ENCODE assay signal across 28 cellular contexts in genomic region chr5:36605241-36605640, GRCh38. TPM values are rescaled to one million over a fixed set of nuclear protein-coding genes. Genes with fewer than 3 reads are reported as not detected.
DNase-seq lines count a peak whose midpoint lies in the region; ATAC-seq and TF ChIP-seq lines count a peak whose summit lies in the region.
"Had no signal": no experiment of that assay in that cellular context is flagged by ENCODE, and none has a peak within 500 bp of the region (broad histone marks: within the 10 kb centered on the region; RNA-seq: fewer than 3 reads in every experiment).

No MANE protein-coding gene starts in this region.

- H3K27me3 ChIP-seq in HCT116 (ENCODE audit: insufficient read depth, low read length) (peaks cover 3% of the 10 kb centered on the region; the same call in 1 of the 2 replicates), brain microvascular endothelial cell (replicated peaks) (no peaks in the 10 kb centered on the region), tibial artery (peaks cover 0 to 5% of the 10 kb centered on the region in 2 donors)
- H3K27me3 ChIP-seq: SJCRH30 had no signal

- DNase-seq in HCT116 (ENCODE audit: low read depth, low spot score) (no peak), caudate nucleus (lab: John Stamatoyannopoulos, UW) (no peak), mesothelial cell of epicardium (ENCODE audit: low spot score in 2 of 2, unreplicated experiment in 2 of 2) (no peak), substantia nigra (lab: John Stamatoyannopoulos, UW) (no peak), brain microvascular endothelial cell (no peak), tibial artery (no peak)
- no peak for DNase-seq in activated T-cell treated with anti-CD3 and anti-CD28 coated beads, Interleukin-2, amount 50 U/mL, for 4 hours
- DNase-seq in effector memory CD8-positive, alpha-beta T cell: no peak
- DNase-seq: activated B cell treated with CpG ODN at 0.5 μM for 24 hours; activated CD4-positive, alpha-beta T cell treated with anti-CD3 and anti-CD28 coated beads, Interleukin-2, amount 50 U/mL, for 1 hour; aorta; Calu3; DND-41; KG1; left cardiac atrium; MM.1S; NCI-H2029 treated with DMSO at 0.1 percent for 48 hours; NCI-H345; NCI-H748 treated with DMSO at 0.1 percent for 48 hours; SJCRH30; small intestine; stimulated activated CD4-positive, alpha-beta T cell treated with anti-CD3 and anti-CD28 coated beads, Interleukin-1b, Interleukin-23, amount 100 ng/mL, for 48 hours; stimulated activated CD8-positive, alpha-beta memory T cell treated with anti-CD3 and anti-CD28 coated beads, Interleukin-4, amount 100 ng/mL, for 48 hours; T1000 had no signal

- peak overlapping the region; percentile 10; the same call in 1 of the 2 replicates for H3K4me2 ChIP-seq in HCT116 (ENCODE audit: low read length)

- peaks cover 47% of the 10 kb centered on the region for H3K4me1 Mint-ChIP-seq in mesothelial cell of epicardium
- peaks cover 17% of the 10 kb centered on the region for H3K4me1 Mint-ChIP-seq in activated T-cell treated with anti-CD3 and anti-CD28 coated beads, Interleukin-2, amount 50 U/mL, for 4 hours (ENCODE audit: low read depth)
- H3K4me1 Mint-ChIP-seq in effector memory CD8-positive, alpha-beta T cell (ENCODE audit: low read depth in 2 of 2): peaks cover 7 to 10% of the 10 kb centered on the region in 2 donors

- H3K36me3 Mint-ChIP-seq in mesothelial cell of epicardium: peaks cover 4% of the 10 kb centered on the region
- H3K36me3 Mint-ChIP-seq in activated T-cell treated with anti-CD3 and anti-CD28 coated beads, Interleukin-2, amount 50 U/mL, for 4 hours (ENCODE audit: insufficient read depth): no peaks in the 10 kb centered on the region
- H3K36me3 Mint-ChIP-seq in effector memory CD8-positive, alpha-beta T cell (ENCODE audit: insufficient read depth): peaks cover 6% of the 10 kb centered on the region
- H3K36me3 Mint-ChIP-seq: activated naive CD4-positive, alpha-beta T cell treated with anti-CD3 and anti-CD28 coated beads, Interleukin-2, amount 50 U/mL, for 24 hours; CD14-positive monocyte had no signal

- H3K9me2 ChIP-seq in HCT116 (ENCODE audit: insufficient read depth): no peaks in the 10 kb centered on the region

- H3K4me1 ChIP-seq in HCT116 (ENCODE audit: control insufficient read depth in 1 of 2, insufficient read depth in 2 of 2, low read length in 2 of 2) (peaks cover 8 to 27% of the 10 kb centered on the region in 2 experiments; a peak in 3 of 4 replicates), tibial artery (peaks cover 0 to 12% (median 5%) of the 10 kb centered on the region in 4 donors)
- H3K4me1 ChIP-seq: SJCRH30 had no signal

- no TSS peak for BruUV-seq in HCT116 (replicated peaks; lab: Mats Ljungman, UMichigan)

- H2AFZ ChIP-seq in HCT116 (ENCODE audit: low read depth, low read length, poor library complexity, severe bottlenecking): peak overlapping the region; percentile 21

- no peaks in the 10 kb centered on the region for H4K20me1 ChIP-seq in HCT116 (ENCODE audit: insufficient read depth)

- peaks cover 11% of the 10 kb centered on the region; the same call in 1 of the 2 replicates for H3K79me2 ChIP-seq in HCT116 (ENCODE audit: insufficient read depth, low read length)

- in situ Hi-C loops in brain microvascular endothelial cell (cut with HindIII; ENCODE audit: low pct_ligation_motif_present, low sequenced_read_pairs): no loop called here

- H3K9me3 ChIP-seq in HCT116 (ENCODE audit: control insufficient read depth in 1 of 2, insufficient read depth in 1 of 2, low read depth in 1 of 2, low read length in 2 of 2) (no peaks in the 10 kb centered on the region), tibial artery (no peaks in the 10 kb centered on the region)
- H3K9me3 ChIP-seq: SJCRH30 had no signal

- RAD21 ChIA-PET in HCT116 (lab: Charles Lee; ENCODE audit: low non-redundant PET in 1 of 2, low total read pairs in 2 of 2, uncharacterized antibody in 2 of 2, unreplicated experiment in 2 of 2): no interaction called here

- no peaks in the 10 kb centered on the region for H3K9me3 Mint-ChIP-seq in mesothelial cell of epicardium
- H3K9me3 Mint-ChIP-seq in activated T-cell treated with anti-CD3 and anti-CD28 coated beads, Interleukin-2, amount 50 U/mL, for 4 hours: no peaks in the 10 kb centered on the region
- H3K9me3 Mint-ChIP-seq in effector memory CD8-positive, alpha-beta T cell: no peaks in the 10 kb centered on the region
- H3K9me3 Mint-ChIP-seq: activated B cell treated with CpG ODN at 0.5 μM for 24 hours; activated naive CD4-positive, alpha-beta T cell treated with anti-CD3 and anti-CD28 coated beads, Interleukin-2, amount 50 U/mL, for 24 hours; CD14-positive monocyte; central memory CD8-positive, alpha-beta T cell had no signal

- peak overlapping the region; percentile 40 for H3K4me3 Mint-ChIP-seq in mesothelial cell of epicardium
- no peak overlapping the region for H3K4me3 Mint-ChIP-seq in activated T-cell treated with anti-CD3 and anti-CD28 coated beads, Interleukin-2, amount 50 U/mL, for 4 hours
- no peak overlapping the region for H3K4me3 Mint-ChIP-seq in effector memory CD8-positive, alpha-beta T cell
- H3K4me3 Mint-ChIP-seq: activated naive CD4-positive, alpha-beta T cell treated with anti-CD3 and anti-CD28 coated beads, Interleukin-2, amount 50 U/mL, for 24 hours; central memory CD8-positive, alpha-beta T cell had no signal

- H3K36me3 ChIP-seq in HCT116 (ENCODE audit: control insufficient read depth in 1 of 2, insufficient read depth in 2 of 2, low read length in 2 of 2) (no peaks in the 10 kb centered on the region), brain microvascular endothelial cell (replicated peaks) (no peaks in the 10 kb centered on the region), tibial artery (no peaks in the 10 kb centered on the region)
- H3K36me3 ChIP-seq: SJCRH30 had no signal

- no peak for TF ChIP-seq POLR2A in HCT116 (IDR thresholded peaks at IDR 0.05; ENCODE audit: borderline replicate concordance, extremely low read depth, insufficient read depth, insufficient read length)

- intact Hi-C loops in HCT116 (cut with micrococcal nuclease): loop anchor here (10.0 kb wide), 1 partner anchor 360 kb away; the partner anchor contains the start of gene NADK2
- intact Hi-C loops in tibial artery (cut with DNase I; ENCODE audit: low total_unique reads): no loop called here

- H3K27ac Mint-ChIP-seq in mesothelial cell of epicardium: no peak overlapping the region
- H3K27ac Mint-ChIP-seq in effector memory CD8-positive, alpha-beta T cell: no peak overlapping the region
- H3K27ac Mint-ChIP-seq: activated B cell treated with CpG ODN at 0.5 μM for 24 hours; activated naive CD4-positive, alpha-beta T cell treated with anti-CD3 and anti-CD28 coated beads, Interleukin-2, amount 50 U/mL, for 24 hours had no signal

- CTCF ChIA-PET in HCT116 (lab: Charles Lee): interaction anchor here (2.0 kb wide), 1 partner anchor 85 kb away, joined by 10 read pairs; no protein-coding TSS in a partner anchor

- no peak for TF ChIP-seq CTCF in HCT116 (IDR thresholded peaks at IDR 0.05 in 2 of 3, conservative IDR thresholded peaks at IDR 0.05 in 1 of 3; ENCODE audit: borderline replicate concordance in 1 of 3, insufficient read depth in 1 of 3, low read depth in 2 of 3, low read length in 2 of 3)
- no peak for TF ChIP-seq CTCF in mesothelial cell of epicardium (IDR thresholded peaks at IDR 0.05; ENCODE audit: unreplicated experiment)
- no peak for TF ChIP-seq CTCF in brain microvascular endothelial cell (IDR thresholded peaks at IDR 0.05; ENCODE audit: low read depth, low read length, missing control alignments)
- no peak for TF ChIP-seq CTCF in tibial artery (IDR thresholded peaks at IDR 0.05)

- H3K27me3 Mint-ChIP-seq in mesothelial cell of epicardium (ENCODE audit: low read depth): no peaks in the 10 kb centered on the region
- H3K27me3 Mint-ChIP-seq in activated T-cell treated with anti-CD3 and anti-CD28 coated beads, Interleukin-2, amount 50 U/mL, for 4 hours (ENCODE audit: low read depth): peaks cover 51% of the 10 kb centered on the region
- peaks cover 39 to 58% of the 10 kb centered on the region in 2 donors for H3K27me3 Mint-ChIP-seq in effector memory CD8-positive, alpha-beta T cell

- no peak overlapping the region for H3K9ac ChIP-seq in HCT116 (ENCODE audit: low read length)

- no peak for TF ChIP-seq RAD21 in HCT116 (IDR thresholded peaks at IDR 0.05; ENCODE audit: low read depth)

- POLR2A ChIA-PET in HCT116 (lab: Charles Lee): interaction anchor here (1.2 kb wide), 1 partner anchor 85 kb away, joined by 4 read pairs; no protein-coding TSS in a partner anchor

- H3K4me3 ChIP-seq in HCT116 (replicated peaks in 1 of 2; ENCODE audit: low read depth in 1 of 2, low read length in 2 of 2): no peak overlapping the region
- H3K4me3 ChIP-seq in brain microvascular endothelial cell (ENCODE audit: low read depth, low read length): no peak overlapping the region
- no peak overlapping the region for H3K4me3 ChIP-seq in tibial artery
- H3K4me3 ChIP-seq: SJCRH30 had no signal

- H3K27ac ChIP-seq in HCT116 (ENCODE audit: low read depth, low read length) (no peak overlapping the region), caudate nucleus (ENCODE audit: low read depth, low read length) (peak overlapping the region; percentile 68), substantia nigra (ENCODE audit: low read depth, low read length, poor library complexity, severe bottlenecking) (peak overlapping the region; percentile 98), brain microvascular endothelial cell (no peak overlapping the region), tibial artery (no peak overlapping the region)
- H3K27ac ChIP-seq: epithelial cell of prostate, SJCRH30 had no signal

- no peak for ATAC-seq in HCT116
- no peak for ATAC-seq in activated T-cell treated with anti-CD3 and anti-CD28 coated beads, Interleukin-2, amount 50 U/mL, for 4 hours
- no peak for ATAC-seq in effector memory CD8-positive, alpha-beta T cell (replicated peaks)
- ATAC-seq: left cardiac atrium had no signal

TF ChIP-seq in HCT116, 20 proteins besides CTCF, POLR2A, EP300 and RAD21 (continues in another document):
- no peak for TF ChIP-seq EZH2 (IDR thresholded peaks at IDR 0.05)

RNA-seq across cellular contexts. Expression of gene SLC1A3, which starts 1.2 kb away (rescaled TPM):
- 12.9 TPM for total RNA-seq in HCT116 (2021; ENCODE audit: unreplicated experiment)
- polyA plus RNA-seq in HCT116 (2012): 7.1 and 11.5 TPM in 2 replicates
- 55.0 to 59.4 TPM (median 56.3 TPM) in 3 replicates for total RNA-seq in mesothelial cell of epicardium
- total RNA-seq in activated T-cell treated with anti-CD3 and anti-CD28 coated beads, Interleukin-2, amount 50 U/mL, for 4 hours: 1 to 10 TPM in 1 of 3 donors, under 1 TPM in 2; 0.56 to 1.4 (median 0.76) TPM

Comparison
In these comparisons a context has a peak if more than half of its experiments do, and no peak if none do; other contexts are left out.
1. H3K27ac ChIP-seq: peak in caudate nucleus (single experiment) and substantia nigra (single experiment); none in HCT116 (single experiment), brain microvascular endothelial cell (single experiment) and tibial artery (0 of 2).